28 cellular contexts compared by ENCODE assay signal in the genomic region with DNA sequence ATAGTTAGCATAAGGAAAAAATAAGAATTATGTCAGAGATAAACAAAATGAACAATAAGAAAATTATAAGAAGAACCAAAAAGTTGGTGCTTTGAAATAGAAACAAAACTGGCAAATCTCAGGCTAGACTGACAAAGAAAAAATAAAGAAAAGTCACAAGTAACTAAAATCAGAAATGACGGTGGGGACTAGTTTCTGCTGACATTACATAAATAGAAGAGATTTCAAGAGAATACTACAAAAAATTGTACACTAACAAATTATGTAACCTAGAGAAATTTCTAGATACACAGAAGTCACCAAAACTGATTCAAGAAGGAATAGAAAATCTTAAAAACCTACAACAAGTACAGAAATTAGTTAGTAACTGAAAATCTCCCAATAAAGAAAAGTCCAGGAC.
"Had no signal": no experiment of that assay in that cellular context is flagged by ENCODE, and none has a peak within 500 bp of the region (broad histone marks: within the 10 kb centered on the region; RNA-seq: fewer than 3 reads in every experiment).

No MANE protein-coding gene starts in this region.

- H3K4me1 ChIP-seq: neural progenitor cell, parathyroid adenoma, psoas muscle, spleen, suprapubic skin, testis, tibial artery, transverse colon, upper lobe of right lung, uterus had no signal

- H3K36me3 ChIP-seq: neural progenitor cell, ovary, spleen, suprapubic skin, tibial artery, transverse colon, upper lobe of right lung, uterus had no signal

- H3K4me3 ChIP-seq: neural progenitor cell, ovary, psoas muscle, skin epidermis, smooth muscle cell, spleen, suprapubic skin, testis, tibial artery, transverse colon, upper lobe of right lung, uterus had no signal

- ATAC-seq: natural killer cell; psoas muscle; right cardiac atrium; sciatic nerve; stimulated activated memory B cell treated with anti-CD40 and anti-IgM and Interleukin-4, amounts not matched to agents 10 μg/mL and 1 μg/mL and 100 μg/mL, for 72 hours; stimulated activated naive CD8-positive, alpha-beta T cell treated with anti-CD3 and anti-CD28 coated beads, Interleukin-15, amount 100 ng/mL, for 72 hours; stimulated activated naive CD8-positive, alpha-beta T cell treated with anti-CD3 and anti-CD28 coated beads, Interleukin-15, Interleukin-2, amounts not matched to agents 100 U/mL and 50 U/mL, for 24 hours; upper lobe of right lung had no signal

- H2AFZ ChIP-seq: neural progenitor cell, parathyroid adenoma had no signal

- H3K27me3 ChIP-seq: neural progenitor cell, ovary, testis, tibial artery, transverse colon, upper lobe of right lung, uterus had no signal

- H3K9ac ChIP-seq: neural progenitor cell, parathyroid adenoma had no signal

- H3K27ac ChIP-seq: neural progenitor cell, ovary, parathyroid adenoma, psoas muscle, skin epidermis, spleen, suprapubic skin, testis, tibial artery, transverse colon, upper lobe of right lung, uterus had no signal

- H3K9me3 ChIP-seq: ovary, psoas muscle, spleen, suprapubic skin, testis, tibial artery, transverse colon, upper lobe of right lung, uterus had no signal

- DNase-seq: natural killer cell; occipital lobe; ovary; posterior cingulate gyrus; psoas muscle; right cardiac atrium; spleen; stimulated activated CD4-positive, alpha-beta T cell treated with anti-CD3 and anti-CD28 coated beads, Interleukin-12 subunit alpha, Interleukin-12 subunit beta, amount 100 ng/mL, for 4 hours; stimulated activated CD4-positive, alpha-beta T cell treated with anti-CD3 and anti-CD28 coated beads, Interleukin-1b, Interleukin-23, amount 100 ng/mL, for 48 hours; stimulated activated CD4-positive, alpha-beta T cell treated with anti-CD3 and anti-CD28 coated beads, Interleukin-4, amount 100 ng/mL, for 1 hour; stimulated activated CD4-positive, alpha-beta T cell treated with anti-CD3 and anti-CD28 coated beads, Interleukin-4, amount 100 ng/mL, for 4 hours; stimulated activated CD8-positive, alpha-beta memory T cell treated with anti-CD3 and anti-CD28 coated beads, Interleukin-4, amount 100 ng/mL, for 48 hours; stimulated activated naive CD4-positive, alpha-beta T cell; stimulated activated naive CD8-positive, alpha-beta T cell treated with anti-CD3 and anti-CD28 coated beads, Interleukin-15, amount 100 ng/mL, for 72 hours; stimulated activated naive CD8-positive, alpha-beta T cell treated with anti-CD3 and anti-CD28 coated beads, Interleukin-15, Interleukin-2, amounts not matched to agents 100 U/mL and 50 U/mL, for 24 hours; substantia nigra; testis; tibial artery; transverse colon; upper lobe of right lung; uterus had no signal

- H3K4me2 ChIP-seq: neural progenitor cell, smooth muscle cell had no signal

- H3K79me2 ChIP-seq: parathyroid adenoma had no signal
